In the genomic region with DNA sequence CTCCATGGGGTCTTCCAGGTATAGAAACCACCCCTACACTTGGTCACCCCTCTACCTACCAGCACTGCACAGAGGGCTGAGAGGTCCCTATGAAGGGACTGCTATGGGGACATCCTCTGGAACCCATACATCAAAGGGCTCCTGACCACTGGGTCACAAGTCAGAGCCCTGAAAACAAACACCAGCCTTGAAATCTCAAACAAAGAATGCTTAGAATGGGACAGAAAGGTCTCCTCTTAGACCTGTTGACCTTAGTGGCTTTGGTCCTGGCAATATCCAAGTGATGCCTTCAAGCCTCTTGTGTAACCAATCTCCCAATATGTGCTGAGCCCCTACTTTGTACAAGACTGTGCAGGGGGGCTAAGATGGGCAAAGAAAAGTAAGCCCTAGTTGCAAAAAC, we compare ENCODE assay signal across 1 cellular context.
TF ChIP-seq lines count a peak whose summit lies in the region.

No MANE protein-coding gene starts in this region.

TF ChIP-seq in HepG2, 621 proteins besides CTCF, POLR2A, EP300 and RAD21 (continues in another document):
- TF ChIP-seq EHMT2 (IDR thresholded peaks at IDR 0.05; ENCODE audit: borderline replicate concordance, low read depth, low read length) (peak; percentile 26; the same call in 1 of the 2 replicates), SPEN (CRISPR knock-in tag; IDR thresholded peaks at IDR 0.05; ENCODE audit: low read depth) (no peak), EZH2 (conservative IDR thresholded peaks at IDR 0.05; ENCODE audit: low read depth, low read length) (no peak), SMC3 (IDR thresholded peaks at IDR 0.05; ENCODE audit: low read length) (peak; percentile 29; the same call in 1 of the 2 replicates), ZNF101 (CRISPR knock-in tag; IDR thresholded peaks at IDR 0.05; ENCODE audit: borderline replicate concordance, low read depth) (no peak), RNF2 (conservative IDR thresholded peaks at IDR 0.05; ENCODE audit: low read depth) (no peak), ELF4 (CRISPR knock-in tag; IDR thresholded peaks at IDR 0.05; ENCODE audit: borderline replicate concordance) (no peak), POGZ (CRISPR knock-in tag; IDR thresholded peaks at IDR 0.05) (peak; percentile 89), HOXA5 (CRISPR knock-in tag; IDR thresholded peaks at IDR 0.05) (no peak), ZNF530 (CRISPR knock-in tag; IDR thresholded peaks at IDR 0.05; ENCODE audit: low read depth) (no peak), ZFP82 (CRISPR knock-in tag; IDR thresholded peaks at IDR 0.05; ENCODE audit: borderline replicate concordance) (no peak), ZNF781 (CRISPR knock-in tag; IDR thresholded peaks at IDR 0.05; ENCODE audit: borderline replicate concordance, not compliant biosample characterization) (no peak), DNMT1 (CRISPR knock-in tag; IDR thresholded peaks at IDR 0.05) (no peak), SRF (IDR thresholded peaks at IDR 0.05; ENCODE audit: low read depth, low read length) (no peak), ZSCAN30 (CRISPR knock-in tag; IDR thresholded peaks at IDR 0.05) (no peak), NCOR1 (IDR thresholded peaks at IDR 0.05; ENCODE audit: borderline replicate concordance, low read length) (peak; percentile 57; the same call in 1 of the 2 replicates), ARNT (IDR thresholded peaks at IDR 0.05) (no peak), ZMAT3 (CRISPR knock-in tag; conservative IDR thresholded peaks at IDR 0.05) (no peak), GPN1 (CRISPR knock-in tag; IDR thresholded peaks at IDR 0.05; ENCODE audit: borderline replicate concordance) (no peak), KAT7 (CRISPR knock-in tag; IDR thresholded peaks at IDR 0.05; ENCODE audit: borderline replicate concordance) (no peak), DNMT3B (CRISPR knock-in tag; conservative IDR thresholded peaks at IDR 0.05) (0 out of 2 replicates have a peak, but pooled peaks have one; percentile 24), SRSF4 (IDR thresholded peaks at IDR 0.05; ENCODE audit: low read depth, low read length, poor library complexity, severe bottlenecking) (no peak), THAP11 (CRISPR knock-in tag; IDR thresholded peaks at IDR 0.05) (peak; percentile 69), LCORL (IDR thresholded peaks at IDR 0.05) (peak; percentile 87), LCORL (CRISPR knock-in tag; IDR thresholded peaks at IDR 0.05) (peak; percentile 96), SATB2 (CRISPR knock-in tag; IDR thresholded peaks at IDR 0.05) (no peak), RFXAP (CRISPR knock-in tag; IDR thresholded peaks at IDR 0.05; ENCODE audit: borderline replicate concordance) (no peak), RFX5 (IDR thresholded peaks at IDR 0.05; ENCODE audit: low read depth, low read length) (no peak), ZNF879 (CRISPR knock-in tag; IDR thresholded peaks at IDR 0.05) (no peak), AGO1 (IDR thresholded peaks at IDR 0.05; ENCODE audit: low read depth, low read length, poor library complexity, severe bottlenecking) (no peak)
- TF ChIP-seq, protein P1, sequence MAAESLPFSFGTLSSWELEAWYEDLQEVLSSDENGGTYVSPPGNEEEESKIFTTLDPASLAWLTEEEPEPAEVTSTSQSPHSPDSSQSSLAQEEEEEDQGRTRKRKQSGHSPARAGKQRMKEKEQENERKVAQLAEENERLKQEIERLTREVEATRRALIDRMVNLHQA (CRISPR knock-in tag; IDR thresholded peaks at IDR 0.05), result no peak
- TF ChIP-seq, protein P2, sequence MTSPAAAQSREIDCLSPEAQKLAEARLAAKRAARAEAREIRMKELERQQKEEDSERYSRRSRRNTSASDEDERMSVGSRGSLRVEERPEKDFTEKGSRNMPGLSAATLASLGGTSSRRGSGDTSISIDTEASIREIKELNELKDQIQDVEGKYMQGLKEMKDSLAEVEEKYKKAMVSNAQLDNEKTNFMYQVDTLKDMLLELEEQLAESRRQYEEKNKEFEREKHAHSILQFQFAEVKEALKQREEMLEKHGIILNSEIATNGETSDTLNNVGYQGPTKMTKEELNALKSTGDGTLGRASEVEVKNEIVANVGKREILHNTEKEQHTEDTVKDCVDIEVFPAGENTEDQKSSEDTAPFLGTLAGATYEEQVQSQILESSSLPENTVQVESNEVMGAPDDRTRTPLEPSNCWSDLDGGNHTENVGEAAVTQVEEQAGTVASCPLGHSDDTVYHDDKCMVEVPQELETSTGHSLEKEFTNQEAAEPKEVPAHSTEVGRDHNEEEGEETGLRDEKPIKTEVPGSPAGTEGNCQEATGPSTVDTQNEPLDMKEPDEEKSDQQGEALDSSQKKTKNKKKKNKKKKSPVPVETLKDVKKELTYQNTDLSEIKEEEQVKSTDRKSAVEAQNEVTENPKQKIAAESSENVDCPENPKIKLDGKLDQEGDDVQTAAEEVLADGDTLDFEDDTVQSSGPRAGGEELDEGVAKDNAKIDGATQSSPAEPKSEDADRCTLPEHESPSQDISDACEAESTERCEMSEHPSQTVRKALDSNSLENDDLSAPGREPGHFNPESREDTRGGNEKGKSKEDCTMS (CRISPR knock-in tag; conservative IDR thresholded peaks at IDR 0.05), result no peak
- TF ChIP-seq, protein P3, sequence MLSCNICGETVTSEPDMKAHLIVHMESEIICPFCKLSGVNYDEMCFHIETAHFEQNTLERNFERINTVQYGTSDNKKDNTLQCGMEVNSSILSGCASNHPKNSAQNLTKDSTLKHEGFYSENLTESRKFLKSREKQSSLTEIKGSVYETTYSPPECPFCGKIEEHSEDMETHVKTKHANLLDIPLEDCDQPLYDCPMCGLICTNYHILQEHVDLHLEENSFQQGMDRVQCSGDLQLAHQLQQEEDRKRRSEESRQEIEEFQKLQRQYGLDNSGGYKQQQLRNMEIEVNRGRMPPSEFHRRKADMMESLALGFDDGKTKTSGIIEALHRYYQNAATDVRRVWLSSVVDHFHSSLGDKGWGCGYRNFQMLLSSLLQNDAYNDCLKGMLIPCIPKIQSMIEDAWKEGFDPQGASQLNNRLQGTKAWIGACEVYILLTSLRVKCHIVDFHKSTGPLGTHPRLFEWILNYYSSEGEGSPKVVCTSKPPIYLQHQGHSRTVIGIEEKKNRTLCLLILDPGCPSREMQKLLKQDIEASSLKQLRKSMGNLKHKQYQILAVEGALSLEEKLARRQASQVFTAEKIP (CRISPR knock-in tag; IDR thresholded peaks at IDR 0.05; ENCODE audit: borderline replicate concordance), result no peak
- TF ChIP-seq, protein P4, sequence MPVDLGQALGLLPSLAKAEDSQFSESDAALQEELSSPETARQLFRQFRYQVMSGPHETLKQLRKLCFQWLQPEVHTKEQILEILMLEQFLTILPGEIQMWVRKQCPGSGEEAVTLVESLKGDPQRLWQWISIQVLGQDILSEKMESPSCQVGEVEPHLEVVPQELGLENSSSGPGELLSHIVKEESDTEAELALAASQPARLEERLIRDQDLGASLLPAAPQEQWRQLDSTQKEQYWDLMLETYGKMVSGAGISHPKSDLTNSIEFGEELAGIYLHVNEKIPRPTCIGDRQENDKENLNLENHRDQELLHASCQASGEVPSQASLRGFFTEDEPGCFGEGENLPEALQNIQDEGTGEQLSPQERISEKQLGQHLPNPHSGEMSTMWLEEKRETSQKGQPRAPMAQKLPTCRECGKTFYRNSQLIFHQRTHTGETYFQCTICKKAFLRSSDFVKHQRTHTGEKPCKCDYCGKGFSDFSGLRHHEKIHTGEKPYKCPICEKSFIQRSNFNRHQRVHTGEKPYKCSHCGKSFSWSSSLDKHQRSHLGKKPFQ (CRISPR knock-in tag; IDR thresholded peaks at IDR 0.05; ENCODE audit: insufficient replicate concordance), result no peak
- TF ChIP-seq, protein P5, sequence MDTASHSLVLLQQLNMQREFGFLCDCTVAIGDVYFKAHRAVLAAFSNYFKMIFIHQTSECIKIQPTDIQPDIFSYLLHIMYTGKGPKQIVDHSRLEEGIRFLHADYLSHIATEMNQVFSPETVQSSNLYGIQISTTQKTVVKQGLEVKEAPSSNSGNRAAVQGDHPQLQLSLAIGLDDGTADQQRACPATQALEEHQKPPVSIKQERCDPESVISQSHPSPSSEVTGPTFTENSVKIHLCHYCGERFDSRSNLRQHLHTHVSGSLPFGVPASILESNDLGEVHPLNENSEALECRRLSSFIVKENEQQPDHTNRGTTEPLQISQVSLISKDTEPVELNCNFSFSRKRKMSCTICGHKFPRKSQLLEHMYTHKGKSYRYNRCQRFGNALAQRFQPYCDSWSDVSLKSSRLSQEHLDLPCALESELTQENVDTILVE (CRISPR knock-in tag; IDR thresholded peaks at IDR 0.05), result 0 out of 2 replicates have a peak, but pooled peaks have one; percentile 46
- TF ChIP-seq, protein P6, sequence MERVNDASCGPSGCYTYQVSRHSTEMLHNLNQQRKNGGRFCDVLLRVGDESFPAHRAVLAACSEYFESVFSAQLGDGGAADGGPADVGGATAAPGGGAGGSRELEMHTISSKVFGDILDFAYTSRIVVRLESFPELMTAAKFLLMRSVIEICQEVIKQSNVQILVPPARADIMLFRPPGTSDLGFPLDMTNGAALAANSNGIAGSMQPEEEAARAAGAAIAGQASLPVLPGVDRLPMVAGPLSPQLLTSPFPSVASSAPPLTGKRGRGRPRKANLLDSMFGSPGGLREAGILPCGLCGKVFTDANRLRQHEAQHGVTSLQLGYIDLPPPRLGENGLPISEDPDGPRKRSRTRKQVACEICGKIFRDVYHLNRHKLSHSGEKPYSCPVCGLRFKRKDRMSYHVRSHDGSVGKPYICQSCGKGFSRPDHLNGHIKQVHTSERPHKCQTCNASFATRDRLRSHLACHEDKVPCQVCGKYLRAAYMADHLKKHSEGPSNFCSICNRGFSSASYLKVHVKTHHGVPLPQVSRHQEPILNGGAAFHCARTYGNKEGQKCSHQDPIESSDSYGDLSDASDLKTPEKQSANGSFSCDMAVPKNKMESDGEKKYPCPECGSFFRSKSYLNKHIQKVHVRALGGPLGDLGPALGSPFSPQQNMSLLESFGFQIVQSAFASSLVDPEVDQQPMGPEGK (CRISPR knock-in tag; IDR thresholded peaks at IDR 0.05), result peak; percentile 81
- TF ChIP-seq, protein P7, sequence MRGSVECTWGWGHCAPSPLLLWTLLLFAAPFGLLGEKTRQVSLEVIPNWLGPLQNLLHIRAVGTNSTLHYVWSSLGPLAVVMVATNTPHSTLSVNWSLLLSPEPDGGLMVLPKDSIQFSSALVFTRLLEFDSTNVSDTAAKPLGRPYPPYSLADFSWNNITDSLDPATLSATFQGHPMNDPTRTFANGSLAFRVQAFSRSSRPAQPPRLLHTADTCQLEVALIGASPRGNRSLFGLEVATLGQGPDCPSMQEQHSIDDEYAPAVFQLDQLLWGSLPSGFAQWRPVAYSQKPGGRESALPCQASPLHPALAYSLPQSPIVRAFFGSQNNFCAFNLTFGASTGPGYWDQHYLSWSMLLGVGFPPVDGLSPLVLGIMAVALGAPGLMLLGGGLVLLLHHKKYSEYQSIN (CRISPR knock-in tag; IDR thresholded peaks at IDR 0.05; ENCODE audit: borderline replicate concordance), result no peak
- TF ChIP-seq, protein P8, sequence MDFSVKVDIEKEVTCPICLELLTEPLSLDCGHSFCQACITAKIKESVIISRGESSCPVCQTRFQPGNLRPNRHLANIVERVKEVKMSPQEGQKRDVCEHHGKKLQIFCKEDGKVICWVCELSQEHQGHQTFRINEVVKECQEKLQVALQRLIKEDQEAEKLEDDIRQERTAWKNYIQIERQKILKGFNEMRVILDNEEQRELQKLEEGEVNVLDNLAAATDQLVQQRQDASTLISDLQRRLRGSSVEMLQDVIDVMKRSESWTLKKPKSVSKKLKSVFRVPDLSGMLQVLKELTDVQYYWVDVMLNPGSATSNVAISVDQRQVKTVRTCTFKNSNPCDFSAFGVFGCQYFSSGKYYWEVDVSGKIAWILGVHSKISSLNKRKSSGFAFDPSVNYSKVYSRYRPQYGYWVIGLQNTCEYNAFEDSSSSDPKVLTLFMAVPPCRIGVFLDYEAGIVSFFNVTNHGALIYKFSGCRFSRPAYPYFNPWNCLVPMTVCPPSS (IDR thresholded peaks at IDR 0.05), result no peak
- TF ChIP-seq, protein P9, sequence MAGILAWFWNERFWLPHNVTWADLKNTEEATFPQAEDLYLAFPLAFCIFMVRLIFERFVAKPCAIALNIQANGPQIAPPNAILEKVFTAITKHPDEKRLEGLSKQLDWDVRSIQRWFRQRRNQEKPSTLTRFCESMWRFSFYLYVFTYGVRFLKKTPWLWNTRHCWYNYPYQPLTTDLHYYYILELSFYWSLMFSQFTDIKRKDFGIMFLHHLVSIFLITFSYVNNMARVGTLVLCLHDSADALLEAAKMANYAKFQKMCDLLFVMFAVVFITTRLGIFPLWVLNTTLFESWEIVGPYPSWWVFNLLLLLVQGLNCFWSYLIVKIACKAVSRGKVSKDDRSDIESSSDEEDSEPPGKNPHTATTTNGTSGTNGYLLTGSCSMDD (CRISPR knock-in tag; IDR thresholded peaks at IDR 0.05), result no peak
- TF ChIP-seq, protein P10, sequence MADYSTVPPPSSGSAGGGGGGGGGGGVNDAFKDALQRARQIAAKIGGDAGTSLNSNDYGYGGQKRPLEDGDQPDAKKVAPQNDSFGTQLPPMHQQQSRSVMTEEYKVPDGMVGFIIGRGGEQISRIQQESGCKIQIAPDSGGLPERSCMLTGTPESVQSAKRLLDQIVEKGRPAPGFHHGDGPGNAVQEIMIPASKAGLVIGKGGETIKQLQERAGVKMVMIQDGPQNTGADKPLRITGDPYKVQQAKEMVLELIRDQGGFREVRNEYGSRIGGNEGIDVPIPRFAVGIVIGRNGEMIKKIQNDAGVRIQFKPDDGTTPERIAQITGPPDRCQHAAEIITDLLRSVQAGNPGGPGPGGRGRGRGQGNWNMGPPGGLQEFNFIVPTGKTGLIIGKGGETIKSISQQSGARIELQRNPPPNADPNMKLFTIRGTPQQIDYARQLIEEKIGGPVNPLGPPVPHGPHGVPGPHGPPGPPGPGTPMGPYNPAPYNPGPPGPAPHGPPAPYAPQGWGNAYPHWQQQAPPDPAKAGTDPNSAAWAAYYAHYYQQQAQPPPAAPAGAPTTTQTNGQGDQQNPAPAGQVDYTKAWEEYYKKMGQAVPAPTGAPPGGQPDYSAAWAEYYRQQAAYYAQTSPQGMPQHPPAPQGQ (CRISPR knock-in tag; IDR thresholded peaks at IDR 0.05; ENCODE audit: borderline replicate concordance), result no peak
- TF ChIP-seq, protein P11, sequence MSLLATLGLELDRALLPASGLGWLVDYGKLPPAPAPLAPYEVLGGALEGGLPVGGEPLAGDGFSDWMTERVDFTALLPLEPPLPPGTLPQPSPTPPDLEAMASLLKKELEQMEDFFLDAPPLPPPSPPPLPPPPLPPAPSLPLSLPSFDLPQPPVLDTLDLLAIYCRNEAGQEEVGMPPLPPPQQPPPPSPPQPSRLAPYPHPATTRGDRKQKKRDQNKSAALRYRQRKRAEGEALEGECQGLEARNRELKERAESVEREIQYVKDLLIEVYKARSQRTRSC (CRISPR knock-in tag; IDR thresholded peaks at IDR 0.05; ENCODE audit: low read depth), result no peak
- TF ChIP-seq, protein P12, sequence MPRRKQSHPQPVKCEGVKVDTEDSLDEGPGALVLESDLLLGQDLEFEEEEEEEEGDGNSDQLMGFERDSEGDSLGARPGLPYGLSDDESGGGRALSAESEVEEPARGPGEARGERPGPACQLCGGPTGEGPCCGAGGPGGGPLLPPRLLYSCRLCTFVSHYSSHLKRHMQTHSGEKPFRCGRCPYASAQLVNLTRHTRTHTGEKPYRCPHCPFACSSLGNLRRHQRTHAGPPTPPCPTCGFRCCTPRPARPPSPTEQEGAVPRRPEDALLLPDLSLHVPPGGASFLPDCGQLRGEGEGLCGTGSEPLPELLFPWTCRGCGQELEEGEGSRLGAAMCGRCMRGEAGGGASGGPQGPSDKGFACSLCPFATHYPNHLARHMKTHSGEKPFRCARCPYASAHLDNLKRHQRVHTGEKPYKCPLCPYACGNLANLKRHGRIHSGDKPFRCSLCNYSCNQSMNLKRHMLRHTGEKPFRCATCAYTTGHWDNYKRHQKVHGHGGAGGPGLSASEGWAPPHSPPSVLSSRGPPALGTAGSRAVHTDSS (CRISPR knock-in tag; conservative IDR thresholded peaks at IDR 0.05), result no peak
